ENCODE assay signal across 11 cellular contexts in genomic region chr12:113065126-113066007, GRCh38. TPM values are rescaled to one million over a fixed set of nuclear protein-coding genes. Genes with fewer than 3 reads are reported as not detected.
DNase-seq lines count a peak whose midpoint lies in the region; ATAC-seq, FAIRE-seq and TF ChIP-seq lines count a peak whose summit lies in the region.
"Had no signal": no experiment of that assay in that cellular context is flagged by ENCODE, and none has a peak within 500 bp of the region (broad histone marks: within the 10 kb centered on the region; RNA-seq: fewer than 3 reads in every experiment).

No MANE protein-coding gene starts in this region.

- H2AFZ ChIP-seq in MM.1S (ENCODE audit: low read length), result no peak overlapping the region

- intact Hi-C loops in pancreas (cut with DNase I), result no loop called here

- H3K79me2 ChIP-seq in MM.1S (ENCODE audit: low read length), result no peaks in the 10 kb centered on the region

- H3K4me2 ChIP-seq in MM.1S (ENCODE audit: low read depth, low read length), result no peak overlapping the region

- TF ChIP-seq CTCF in pancreas (IDR thresholded peaks at IDR 0.05), result no peak
- no peak for TF ChIP-seq CTCF in MM.1S (IDR thresholded peaks at IDR 0.05; ENCODE audit: low read length)

- H3K27ac ChIP-seq in pancreas (no peak overlapping the region), MM.1S (ENCODE audit: low read length) (no peak overlapping the region)
- H3K27ac ChIP-seq: uterus had no signal

- H3K4me1 ChIP-seq in pancreas (no peaks in the 10 kb centered on the region), MM.1S (ENCODE audit: low read length) (no peaks in the 10 kb centered on the region)
- H3K4me1 ChIP-seq: uterus had no signal

- no peak for FAIRE-seq in pancreas (lab: Jason Lieb, UNC)
- FAIRE-seq: frontal cortex had no signal

- DNase-seq in NCI-H146 (lab: John Stamatoyannopoulos, UW) (peak; percentile 36), NCI-H146 treated with DMSO at 0.1 percent for 48 hours (lab: John Stamatoyannopoulos, UW; ENCODE audit: unreplicated experiment) (no peak), NCI-H1092 treated with DMSO at 0.1 percent for 48 hours (lab: John Stamatoyannopoulos, UW) (peak; percentile 71), dermis blood vessel endothelial cell (peak; percentile 27), pancreas (peak in 2 of 6 donors; percentile 66 to 73), MM.1S (no peak)
- DNase-seq: uterus had no signal

- H3K27me3 ChIP-seq in pancreas (no peaks in the 10 kb centered on the region), MM.1S (replicated peaks; ENCODE audit: insufficient read depth, low read length) (no peaks in the 10 kb centered on the region)
- H3K27me3 ChIP-seq: uterus had no signal

- H3K9me3 ChIP-seq in pancreas (no peaks in the 10 kb centered on the region), MM.1S (replicated peaks; ENCODE audit: insufficient read depth, low read length) (no peaks in the 10 kb centered on the region)
- H3K9me3 ChIP-seq: uterus had no signal

- H3K9ac ChIP-seq in MM.1S (ENCODE audit: low read length), result no peak overlapping the region

- H3F3A ChIP-seq in MM.1S (ENCODE audit: insufficient read depth, low read length), result no peaks in the 10 kb centered on the region

- peak in 3 of 4 donors; percentile 33 to 58 (median 33) for ATAC-seq in pancreas
- ATAC-seq in HG03469 (IDR thresholded peaks at IDR 0.05; ENCODE audit: unreplicated experiment), result no peak
- no peak for ATAC-seq in HG02610 (IDR thresholded peaks at IDR 0.05; ENCODE audit: unreplicated experiment)

- H4K20me1 ChIP-seq in MM.1S (ENCODE audit: insufficient read depth, low read length), result no peaks in the 10 kb centered on the region

- H3K36me3 ChIP-seq in pancreas (no peaks in the 10 kb centered on the region), MM.1S (replicated peaks; ENCODE audit: insufficient read depth, low read length) (no peaks in the 10 kb centered on the region)
- H3K36me3 ChIP-seq: uterus had no signal

- H3K9me2 ChIP-seq in MM.1S (replicated peaks; ENCODE audit: insufficient read depth, low read length), result no peaks in the 10 kb centered on the region

- H3K4me3 ChIP-seq in pancreas, result no peak overlapping the region
- H3K4me3 ChIP-seq in MM.1S (ENCODE audit: low read length), result no peak overlapping the region
- H3K4me3 ChIP-seq: uterus had no signal

- 44 to 49% methylated on average over 28 to 31 of the region's 31 CpGs for WGBS in pancreas, 2 donors

RNA-seq across cellular contexts. Expression of gene DTX1, which starts 8.8 kb away (rescaled TPM):
- total RNA-seq in dermis blood vessel endothelial cell (1.7 and 1.9 TPM in 2 replicates), pancreas (1 to 10 TPM; 3.5 to 8.1 (median 5.6) TPM)
- polyA plus RNA-seq in pancreas, result 1 to 10 TPM; 4.0 to 6.1 TPM
- total RNA-seq: RPMI7951 had no signal

Comparison
In these comparisons a context has a peak if more than half of its experiments do, and no peak if none do; other contexts are left out.
1. DNase-seq: peak in NCI-H146 (single experiment), NCI-H1092 treated with DMSO at 0.1 percent for 48 hours (single experiment) and dermis blood vessel endothelial cell (single experiment); none in NCI-H146 treated with DMSO at 0.1 percent for 48 hours (single experiment) and MM.1S (single experiment).
2. ATAC-seq: peak in pancreas (3 of 4); none in HG03469 (single experiment) and HG02610 (single experiment).